In the genomic region with DNA sequence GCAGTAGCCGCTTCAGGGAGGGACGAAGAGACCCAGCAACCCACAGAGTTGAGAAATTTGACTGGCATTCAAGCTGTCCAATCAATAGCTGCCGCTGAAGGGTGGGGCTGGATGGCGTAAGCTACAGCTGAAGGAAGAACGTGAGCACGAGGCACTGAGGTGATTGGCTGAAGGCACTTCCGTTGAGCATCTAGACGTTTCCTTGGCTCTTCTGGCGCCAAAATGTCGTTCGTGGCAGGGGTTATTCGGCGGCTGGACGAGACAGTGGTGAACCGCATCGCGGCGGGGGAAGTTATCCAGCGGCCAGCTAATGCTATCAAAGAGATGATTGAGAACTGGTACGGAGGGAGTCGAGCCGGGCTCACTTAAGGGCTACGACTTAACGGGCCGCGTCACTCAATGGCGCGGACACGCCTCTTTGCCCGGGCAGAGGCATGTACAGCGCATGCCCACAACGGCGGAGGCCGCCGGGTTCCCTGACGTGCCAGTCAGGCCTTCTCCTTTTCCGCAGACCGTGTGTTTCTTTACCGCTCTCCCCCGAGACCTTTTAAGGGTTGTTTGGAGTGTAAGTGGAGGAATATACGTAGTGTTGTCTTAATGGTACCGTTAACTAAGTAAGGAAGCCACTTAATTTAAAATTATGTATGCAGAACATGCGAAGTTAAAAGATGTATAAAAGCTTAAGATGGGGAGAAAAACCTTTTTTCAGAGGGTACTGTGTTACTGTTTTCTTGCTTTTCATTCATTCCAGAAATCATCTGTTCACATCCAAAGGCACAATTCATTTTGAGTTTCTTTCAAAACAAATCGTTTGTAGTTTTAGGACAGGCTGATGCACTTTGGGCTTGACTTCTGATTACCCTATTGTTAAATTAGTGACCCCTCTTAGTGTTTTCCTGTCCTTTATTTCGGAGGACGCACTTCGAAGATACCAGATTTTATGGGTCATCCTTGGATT, we compare ENCODE assay signal across 1 cellular context.
A peak's percentile ranks its signal among the peaks of the same experiment; 100 is the strongest.
TF ChIP-seq lines count a peak whose summit lies in the region.

Gene MLH1, plus strand, starts transcription at position 193 of the 958 bp plus-strand sequence. Its CDS starts 30 bp downstream, at position 223.

TF ChIP-seq in K562, 482 proteins besides CTCF, POLR2A, EP300 and RAD21 (continued from another document and continues in another):
- peak; percentile 82; the same call in 1 of the 2 replicates for TF ChIP-seq FOXP1 (CRISPR knock-in tag; IDR thresholded peaks at IDR 0.05)
- TF ChIP-seq ZNF445 (CRISPR knock-in tag; IDR thresholded peaks at IDR 0.05; ENCODE audit: low read depth): no peak
- TF ChIP-seq ZNF175 (CRISPR knock-in tag; IDR thresholded peaks at IDR 0.05; ENCODE audit: low read depth): peak; percentile 82; the same call in 1 of the 2 replicates
- TF ChIP-seq ZNF23 (CRISPR knock-in tag; IDR thresholded peaks at IDR 0.05): no peak
- TF ChIP-seq ZBTB17 (CRISPR knock-in tag; IDR thresholded peaks at IDR 0.05): peak; percentile 38; the same call in 1 of the 2 replicates
- peak; percentile 93 for TF ChIP-seq JUND (IDR thresholded peaks at IDR 0.05; ENCODE audit: borderline replicate concordance, low read depth, low read length)
- peak; percentile 96; the same call in 2 of the 3 replicates for TF ChIP-seq JUND (tag; IDR thresholded peaks at IDR 0.05; ENCODE audit: borderline replicate concordance, low read depth, low read length)
- TF ChIP-seq, protein P1, sequence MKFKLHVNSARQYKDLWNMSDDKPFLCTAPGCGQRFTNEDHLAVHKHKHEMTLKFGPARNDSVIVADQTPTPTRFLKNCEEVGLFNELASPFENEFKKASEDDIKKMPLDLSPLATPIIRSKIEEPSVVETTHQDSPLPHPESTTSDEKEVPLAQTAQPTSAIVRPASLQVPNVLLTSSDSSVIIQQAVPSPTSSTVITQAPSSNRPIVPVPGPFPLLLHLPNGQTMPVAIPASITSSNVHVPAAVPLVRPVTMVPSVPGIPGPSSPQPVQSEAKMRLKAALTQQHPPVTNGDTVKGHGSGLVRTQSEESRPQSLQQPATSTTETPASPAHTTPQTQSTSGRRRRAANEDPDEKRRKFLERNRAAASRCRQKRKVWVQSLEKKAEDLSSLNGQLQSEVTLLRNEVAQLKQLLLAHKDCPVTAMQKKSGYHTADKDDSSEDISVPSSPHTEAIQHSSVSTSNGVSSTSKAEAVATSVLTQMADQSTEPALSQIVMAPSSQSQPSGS (CRISPR knock-in tag; IDR thresholded peaks at IDR 0.05): no peak
- 0 out of 2 replicates have a peak, but pooled peaks have one; percentile 27 for TF ChIP-seq PYGO2 (tag; IDR thresholded peaks at IDR 0.05)
- no peak for TF ChIP-seq MCM7 (IDR thresholded peaks at IDR 0.05)
- TF ChIP-seq ARID3A (IDR thresholded peaks at IDR 0.05; ENCODE audit: borderline replicate concordance, low read depth, low read length): no peak
- TF ChIP-seq, protein P2, sequence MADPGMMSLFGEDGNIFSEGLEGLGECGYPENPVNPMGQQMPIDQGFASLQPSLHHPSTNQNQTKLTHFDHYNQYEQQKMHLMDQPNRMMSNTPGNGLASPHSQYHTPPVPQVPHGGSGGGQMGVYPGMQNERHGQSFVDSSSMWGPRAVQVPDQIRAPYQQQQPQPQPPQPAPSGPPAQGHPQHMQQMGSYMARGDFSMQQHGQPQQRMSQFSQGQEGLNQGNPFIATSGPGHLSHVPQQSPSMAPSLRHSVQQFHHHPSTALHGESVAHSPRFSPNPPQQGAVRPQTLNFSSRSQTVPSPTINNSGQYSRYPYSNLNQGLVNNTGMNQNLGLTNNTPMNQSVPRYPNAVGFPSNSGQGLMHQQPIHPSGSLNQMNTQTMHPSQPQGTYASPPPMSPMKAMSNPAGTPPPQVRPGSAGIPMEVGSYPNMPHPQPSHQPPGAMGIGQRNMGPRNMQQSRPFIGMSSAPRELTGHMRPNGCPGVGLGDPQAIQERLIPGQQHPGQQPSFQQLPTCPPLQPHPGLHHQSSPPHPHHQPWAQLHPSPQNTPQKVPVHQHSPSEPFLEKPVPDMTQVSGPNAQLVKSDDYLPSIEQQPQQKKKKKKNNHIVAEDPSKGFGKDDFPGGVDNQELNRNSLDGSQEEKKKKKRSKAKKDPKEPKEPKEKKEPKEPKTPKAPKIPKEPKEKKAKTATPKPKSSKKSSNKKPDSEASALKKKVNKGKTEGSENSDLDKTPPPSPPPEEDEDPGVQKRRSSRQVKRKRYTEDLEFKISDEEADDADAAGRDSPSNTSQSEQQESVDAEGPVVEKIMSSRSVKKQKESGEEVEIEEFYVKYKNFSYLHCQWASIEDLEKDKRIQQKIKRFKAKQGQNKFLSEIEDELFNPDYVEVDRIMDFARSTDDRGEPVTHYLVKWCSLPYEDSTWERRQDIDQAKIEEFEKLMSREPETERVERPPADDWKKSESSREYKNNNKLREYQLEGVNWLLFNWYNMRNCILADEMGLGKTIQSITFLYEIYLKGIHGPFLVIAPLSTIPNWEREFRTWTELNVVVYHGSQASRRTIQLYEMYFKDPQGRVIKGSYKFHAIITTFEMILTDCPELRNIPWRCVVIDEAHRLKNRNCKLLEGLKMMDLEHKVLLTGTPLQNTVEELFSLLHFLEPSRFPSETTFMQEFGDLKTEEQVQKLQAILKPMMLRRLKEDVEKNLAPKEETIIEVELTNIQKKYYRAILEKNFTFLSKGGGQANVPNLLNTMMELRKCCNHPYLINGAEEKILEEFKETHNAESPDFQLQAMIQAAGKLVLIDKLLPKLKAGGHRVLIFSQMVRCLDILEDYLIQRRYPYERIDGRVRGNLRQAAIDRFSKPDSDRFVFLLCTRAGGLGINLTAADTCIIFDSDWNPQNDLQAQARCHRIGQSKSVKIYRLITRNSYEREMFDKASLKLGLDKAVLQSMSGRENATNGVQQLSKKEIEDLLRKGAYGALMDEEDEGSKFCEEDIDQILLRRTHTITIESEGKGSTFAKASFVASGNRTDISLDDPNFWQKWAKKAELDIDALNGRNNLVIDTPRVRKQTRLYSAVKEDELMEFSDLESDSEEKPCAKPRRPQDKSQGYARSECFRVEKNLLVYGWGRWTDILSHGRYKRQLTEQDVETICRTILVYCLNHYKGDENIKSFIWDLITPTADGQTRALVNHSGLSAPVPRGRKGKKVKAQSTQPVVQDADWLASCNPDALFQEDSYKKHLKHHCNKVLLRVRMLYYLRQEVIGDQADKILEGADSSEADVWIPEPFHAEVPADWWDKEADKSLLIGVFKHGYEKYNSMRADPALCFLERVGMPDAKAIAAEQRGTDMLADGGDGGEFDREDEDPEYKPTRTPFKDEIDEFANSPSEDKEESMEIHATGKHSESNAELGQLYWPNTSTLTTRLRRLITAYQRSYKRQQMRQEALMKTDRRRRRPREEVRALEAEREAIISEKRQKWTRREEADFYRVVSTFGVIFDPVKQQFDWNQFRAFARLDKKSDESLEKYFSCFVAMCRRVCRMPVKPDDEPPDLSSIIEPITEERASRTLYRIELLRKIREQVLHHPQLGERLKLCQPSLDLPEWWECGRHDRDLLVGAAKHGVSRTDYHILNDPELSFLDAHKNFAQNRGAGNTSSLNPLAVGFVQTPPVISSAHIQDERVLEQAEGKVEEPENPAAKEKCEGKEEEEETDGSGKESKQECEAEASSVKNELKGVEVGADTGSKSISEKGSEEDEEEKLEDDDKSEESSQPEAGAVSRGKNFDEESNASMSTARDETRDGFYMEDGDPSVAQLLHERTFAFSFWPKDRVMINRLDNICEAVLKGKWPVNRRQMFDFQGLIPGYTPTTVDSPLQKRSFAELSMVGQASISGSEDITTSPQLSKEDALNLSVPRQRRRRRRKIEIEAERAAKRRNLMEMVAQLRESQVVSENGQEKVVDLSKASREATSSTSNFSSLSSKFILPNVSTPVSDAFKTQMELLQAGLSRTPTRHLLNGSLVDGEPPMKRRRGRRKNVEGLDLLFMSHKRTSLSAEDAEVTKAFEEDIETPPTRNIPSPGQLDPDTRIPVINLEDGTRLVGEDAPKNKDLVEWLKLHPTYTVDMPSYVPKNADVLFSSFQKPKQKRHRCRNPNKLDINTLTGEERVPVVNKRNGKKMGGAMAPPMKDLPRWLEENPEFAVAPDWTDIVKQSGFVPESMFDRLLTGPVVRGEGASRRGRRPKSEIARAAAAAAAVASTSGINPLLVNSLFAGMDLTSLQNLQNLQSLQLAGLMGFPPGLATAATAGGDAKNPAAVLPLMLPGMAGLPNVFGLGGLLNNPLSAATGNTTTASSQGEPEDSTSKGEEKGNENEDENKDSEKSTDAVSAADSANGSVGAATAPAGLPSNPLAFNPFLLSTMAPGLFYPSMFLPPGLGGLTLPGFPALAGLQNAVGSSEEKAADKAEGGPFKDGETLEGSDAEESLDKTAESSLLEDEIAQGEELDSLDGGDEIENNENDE (IDR thresholded peaks at IDR 0.05; ENCODE audit: low read depth, low read length): no peak
- TF ChIP-seq FOXA1 (IDR thresholded peaks at IDR 0.05; ENCODE audit: borderline replicate concordance): no peak
- no peak for TF ChIP-seq BRCA1 (IDR thresholded peaks at IDR 0.05)
- TF ChIP-seq BRCA1 (CRISPR knock-in tag; IDR thresholded peaks at IDR 0.05): no peak
- no peak for TF ChIP-seq ARID2 (IDR thresholded peaks at IDR 0.05)
- no peak for TF ChIP-seq TCFL5 (CRISPR knock-in tag; conservative IDR thresholded peaks at IDR 0.05)
- peak; percentile 60 for TF ChIP-seq CC2D1A (IDR thresholded peaks at IDR 0.05)
- no peak for TF ChIP-seq CBX2 (IDR thresholded peaks at IDR 0.05; ENCODE audit: insufficient read depth, low read length, poor library complexity, severe bottlenecking)
- peak; percentile 77 for TF ChIP-seq ELF4 (CRISPR knock-in tag; IDR thresholded peaks at IDR 0.05)
- no peak; the same call in 1 of the 2 replicates for TF ChIP-seq ZBTB7A (IDR thresholded peaks at IDR 0.05; ENCODE audit: borderline replicate concordance, control insufficient read depth, low read depth, low read length)
- TF ChIP-seq ZBTB33 (CRISPR knock-in tag; IDR thresholded peaks at IDR 0.05): peak; percentile 38; the same call in 1 of the 2 replicates
- TF ChIP-seq HOXB6 (CRISPR knock-in tag; IDR thresholded peaks at IDR 0.05; ENCODE audit: borderline replicate concordance): 0 out of 2 replicates have a peak, but pooled peaks have one; percentile 68
- TF ChIP-seq PRPF4 (IDR thresholded peaks at IDR 0.05; ENCODE audit: insufficient read depth, low read depth, low read length, poor library complexity, severe bottlenecking): no peak
- TF ChIP-seq HNRNPK (IDR thresholded peaks at IDR 0.05; ENCODE audit: low read depth, low read length, poor library complexity, severe bottlenecking): no peak
- peak; percentile 95 for TF ChIP-seq RBM25 (IDR thresholded peaks at IDR 0.05; ENCODE audit: low read depth, low read length, severe bottlenecking)
- peak; percentile 18 for TF ChIP-seq CCNT2 (IDR thresholded peaks at IDR 0.05; ENCODE audit: borderline replicate concordance, extremely low read depth, insufficient read length, low read depth, low read length)
- TF ChIP-seq MTF1 (CRISPR knock-in tag; IDR thresholded peaks at IDR 0.05; ENCODE audit: borderline replicate concordance): no peak
- no peak for TF ChIP-seq CHD4 (IDR thresholded peaks at IDR 0.05; ENCODE audit: insufficient read depth, insufficient replicate concordance, low read depth, low read length, poor library complexity, severe bottlenecking)
- TF ChIP-seq, protein P3, sequence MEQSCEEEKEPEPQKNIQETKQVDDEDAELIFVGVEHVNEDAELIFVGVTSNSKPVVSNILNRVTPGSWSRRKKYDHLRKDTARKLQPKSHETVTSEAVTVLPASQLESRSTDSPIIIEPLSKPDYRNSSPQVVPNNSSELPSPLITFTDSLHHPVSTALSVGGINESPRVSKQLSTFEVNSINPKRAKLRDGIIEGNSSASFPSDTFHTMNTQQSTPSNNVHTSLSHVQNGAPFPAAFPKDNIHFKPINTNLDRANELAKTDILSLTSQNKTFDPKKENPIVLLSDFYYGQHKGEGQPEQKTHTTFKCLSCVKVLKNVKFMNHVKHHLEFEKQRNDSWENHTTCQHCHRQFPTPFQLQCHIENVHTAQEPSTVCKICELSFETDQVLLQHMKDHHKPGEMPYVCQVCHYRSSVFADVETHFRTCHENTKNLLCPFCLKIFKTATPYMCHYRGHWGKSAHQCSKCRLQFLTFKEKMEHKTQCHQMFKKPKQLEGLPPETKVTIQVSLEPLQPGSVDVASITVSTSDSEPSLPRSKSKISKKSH (CRISPR knock-in tag; IDR thresholded peaks at IDR 0.05): no peak
- TF ChIP-seq SMAD4 (CRISPR knock-in tag; conservative IDR thresholded peaks at IDR 0.05): peak; percentile 89
- no peak for TF ChIP-seq ZBED1 (IDR thresholded peaks at IDR 0.05)
- peak; percentile 92 for TF ChIP-seq ZNF197 (CRISPR knock-in tag; IDR thresholded peaks at IDR 0.05; ENCODE audit: low read depth)
- TF ChIP-seq SP2 (IDR thresholded peaks at IDR 0.05; ENCODE audit: extremely low read depth, low read depth, low read length, poor library complexity, severe bottlenecking): peak; percentile 89
- no peak for TF ChIP-seq STAT5B (CRISPR knock-in tag; IDR thresholded peaks at IDR 0.05)
- no peak for TF ChIP-seq SNAPC5 (CRISPR knock-in tag; IDR thresholded peaks at IDR 0.05)
- TF ChIP-seq ZNF785 (CRISPR knock-in tag; IDR thresholded peaks at IDR 0.05): no peak
- TF ChIP-seq MAFK (IDR thresholded peaks at IDR 0.05; ENCODE audit: low read length): no peak
- no peak; the same call in 1 of the 2 replicates for TF ChIP-seq ZNF232 (CRISPR knock-in tag; IDR thresholded peaks at IDR 0.05)
